Comparison of ENCODE assay signal across 8 cellular contexts in the genomic region with DNA sequence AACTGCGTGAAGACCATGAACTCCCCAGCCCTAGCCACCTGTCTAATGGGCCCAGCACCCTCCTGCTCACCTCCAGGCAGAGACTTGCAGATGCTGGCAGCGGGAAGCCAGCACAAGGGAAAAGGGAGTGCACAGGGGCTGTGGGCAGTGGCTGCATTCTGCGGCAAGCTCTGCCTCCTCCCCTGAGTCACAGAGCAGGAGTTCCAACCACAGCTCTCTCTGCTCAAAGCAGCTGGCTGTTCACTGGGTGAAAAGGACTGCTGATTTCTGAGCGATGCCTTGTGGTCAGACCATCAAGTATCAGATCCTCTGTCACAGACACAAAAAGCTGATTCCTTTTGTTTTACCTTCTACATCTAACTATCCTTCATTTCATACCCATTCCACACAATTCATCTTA. TPM values are rescaled to one million over a fixed set of nuclear protein-coding genes. Genes with fewer than 3 reads are reported as not detected.
DNase-seq lines count a peak whose midpoint lies in the region; ATAC-seq and TF ChIP-seq lines count a peak whose summit lies in the region.

No MANE protein-coding gene starts in this region.

- peaks cover 34% of the 10 kb centered on the region for H3K4me1 Mint-ChIP-seq in activated T-cell treated with anti-CD3 and anti-CD28 coated beads, Interleukin-2, amount 50 U/mL, for 72 hours (ENCODE audit: low read depth)
- peaks cover 23% of the 10 kb centered on the region for H3K4me1 Mint-ChIP-seq in activated T-cell treated with anti-CD3 and anti-CD28 coated beads, Interleukin-2, amount 50 U/mL, for 24 hours (ENCODE audit: low read depth)
- H3K4me1 Mint-ChIP-seq in stimulated activated naive B cell treated with anti-CD40 and anti-IgM and Interleukin-4, amounts not matched to agents 10 μg/mL and 1 μg/mL and 100 μg/mL, for 72 hours: peaks cover 9 to 31% of the 10 kb centered on the region in 2 donors

- no peak overlapping the region for H3K27ac Mint-ChIP-seq in activated T-cell treated with anti-CD3 and anti-CD28 coated beads, Interleukin-2, amount 50 U/mL, for 72 hours
- no peak overlapping the region for H3K27ac Mint-ChIP-seq in activated T-cell treated with anti-CD3 and anti-CD28 coated beads, Interleukin-2, amount 50 U/mL, for 24 hours
- H3K27ac Mint-ChIP-seq in stimulated activated naive B cell treated with anti-CD40 and anti-IgM and Interleukin-4, amounts not matched to agents 10 μg/mL and 1 μg/mL and 100 μg/mL, for 72 hours: no peak overlapping the region

- POLR2A ChIA-PET in HEK293T (lab: Yijun Ruan, JAX): interaction anchor here (1.0 kb wide), 1 partner anchor 200 kb away, joined by 3 read pairs; a partner anchor contains a TSS

- no peaks in the 10 kb centered on the region for H3K9me3 Mint-ChIP-seq in activated T-cell treated with anti-CD3 and anti-CD28 coated beads, Interleukin-2, amount 50 U/mL, for 72 hours
- no peaks in the 10 kb centered on the region for H3K9me3 Mint-ChIP-seq in activated T-cell treated with anti-CD3 and anti-CD28 coated beads, Interleukin-2, amount 50 U/mL, for 24 hours
- no peaks in the 10 kb centered on the region for H3K9me3 Mint-ChIP-seq in stimulated activated naive B cell treated with anti-CD40 and anti-IgM and Interleukin-4, amounts not matched to agents 10 μg/mL and 1 μg/mL and 100 μg/mL, for 72 hours

- H3K27me3 Mint-ChIP-seq in activated T-cell treated with anti-CD3 and anti-CD28 coated beads, Interleukin-2, amount 50 U/mL, for 72 hours (ENCODE audit: low read depth): peaks cover 64% of the 10 kb centered on the region
- peaks cover 73% of the 10 kb centered on the region for H3K27me3 Mint-ChIP-seq in activated T-cell treated with anti-CD3 and anti-CD28 coated beads, Interleukin-2, amount 50 U/mL, for 24 hours
- peaks cover 54 to 93% of the 10 kb centered on the region in 2 donors for H3K27me3 Mint-ChIP-seq in stimulated activated naive B cell treated with anti-CD40 and anti-IgM and Interleukin-4, amounts not matched to agents 10 μg/mL and 1 μg/mL and 100 μg/mL, for 72 hours

- H3K4me3 Mint-ChIP-seq in activated T-cell treated with anti-CD3 and anti-CD28 coated beads, Interleukin-2, amount 50 U/mL, for 72 hours: peak overlapping the region in 1 of 2 donors; percentile 42
- no peak overlapping the region for H3K4me3 Mint-ChIP-seq in activated T-cell treated with anti-CD3 and anti-CD28 coated beads, Interleukin-2, amount 50 U/mL, for 24 hours
- H3K4me3 Mint-ChIP-seq in stimulated activated naive B cell treated with anti-CD40 and anti-IgM and Interleukin-4, amounts not matched to agents 10 μg/mL and 1 μg/mL and 100 μg/mL, for 72 hours: no peak overlapping the region

- CTCF ChIA-PET in HEK293T (lab: Yijun Ruan, JAX): interaction anchor here (3.8 to 4.9 kb wide), 2 partner anchors 18 to 268 kb away, joined by 25 to 28 read pairs; no protein-coding TSS in a partner anchor

- H3K36me3 Mint-ChIP-seq in activated T-cell treated with anti-CD3 and anti-CD28 coated beads, Interleukin-2, amount 50 U/mL, for 72 hours (ENCODE audit: insufficient read depth in 2 of 2): peaks cover 0 to 1% of the 10 kb centered on the region in 2 donors
- no peaks in the 10 kb centered on the region for H3K36me3 Mint-ChIP-seq in activated T-cell treated with anti-CD3 and anti-CD28 coated beads, Interleukin-2, amount 50 U/mL, for 24 hours (ENCODE audit: low read depth)
- H3K36me3 Mint-ChIP-seq in stimulated activated naive B cell treated with anti-CD40 and anti-IgM and Interleukin-4, amounts not matched to agents 10 μg/mL and 1 μg/mL and 100 μg/mL, for 72 hours: no peaks in the 10 kb centered on the region

- peak; percentile 48 for ATAC-seq in activated T-cell treated with anti-CD3 and anti-CD28 coated beads, Interleukin-2, amount 50 U/mL, for 72 hours (replicated peaks in 1 of 2)
- ATAC-seq in HG02885 (IDR thresholded peaks at IDR 0.05; ENCODE audit: poor library complexity, unreplicated experiment): peak; percentile 96
- ATAC-seq in stimulated activated naive B cell treated with anti-CD40 and anti-IgM and Interleukin-4, amounts not matched to agents 10 μg/mL and 1 μg/mL and 100 μg/mL, for 72 hours (replicated peaks): peak; percentile 83 to 84

- DNase-seq in activated T-cell treated with anti-CD3 and anti-CD28 coated beads, Interleukin-2, amount 50 U/mL, for 72 hours: peak in 1 of 2 donors; percentile 39
- DNase-seq in activated T-cell treated with anti-CD3 and anti-CD28 coated beads, Interleukin-2, amount 50 U/mL, for 24 hours: no peak
- peak; percentile 34 for DNase-seq in RKO (ENCODE audit: low spot score)
- no peak for DNase-seq in stimulated activated naive B cell treated with anti-CD40 and anti-IgM and Interleukin-4, amounts not matched to agents 10 μg/mL and 1 μg/mL and 100 μg/mL, for 72 hours
- DNase-seq in NCI-H2171 (lab: John Stamatoyannopoulos, UW): no peak
- DNase-seq in HEK293T (ENCODE audit: extremely low spot score): no peak
- DNase-seq in NCI-H748 (lab: John Stamatoyannopoulos, UW; ENCODE audit: unreplicated experiment): no peak

TF ChIP-seq in HEK293T, 16 proteins besides CTCF, POLR2A, EP300 and RAD21:
- TF ChIP-seq NFRKB (IDR thresholded peaks at IDR 0.05) (no peak), ARNT (IDR thresholded peaks at IDR 0.05) (no peak), ZNF384 (IDR thresholded peaks at IDR 0.05) (no peak), L3MBTL2 (conservative IDR thresholded peaks at IDR 0.05) (no peak), LEF1 (IDR thresholded peaks at IDR 0.05; ENCODE audit: borderline replicate concordance) (no peak)

RNA-seq across cellular contexts. Expression of a gene that starts 10.5 kb away (rescaled TPM):
- total RNA-seq in activated T-cell treated with anti-CD3 and anti-CD28 coated beads, Interleukin-2, amount 50 U/mL, for 72 hours: not detected
